In the genomic region with DNA sequence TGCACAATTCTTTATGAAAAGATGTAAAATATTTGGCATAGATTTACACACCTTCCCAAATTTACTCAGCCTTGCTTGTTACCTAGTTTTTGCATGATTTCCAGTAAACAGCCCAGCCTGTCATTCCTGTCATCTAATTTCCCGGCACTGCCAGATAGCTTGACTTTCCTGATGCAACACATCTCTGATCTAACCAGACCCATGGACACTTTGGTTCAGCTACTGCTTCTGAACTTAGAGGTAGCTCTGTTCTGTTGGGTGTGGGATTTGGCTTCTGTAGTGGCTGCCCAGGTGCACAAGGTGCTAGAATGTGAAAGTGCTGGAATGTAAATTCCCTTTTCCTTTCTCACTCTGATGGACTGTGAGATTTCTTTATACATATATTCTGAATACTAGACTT, we compare ENCODE assay signal across 23 cellular contexts.
"Had no signal": no experiment of that assay in that cellular context is flagged by ENCODE, and none has a peak within 500 bp of the region (broad histone marks: within the 10 kb centered on the region; RNA-seq: fewer than 3 reads in every experiment).

No MANE protein-coding gene starts in this region.

- H3K4me1 ChIP-seq: stomach, suprapubic skin, testis, thyroid gland, tibial artery, tibial nerve, transverse colon, upper lobe of left lung, upper lobe of right lung, uterus, vagina had no signal

- H3K9me3 ChIP-seq: suprapubic skin, testis, thoracic aorta, thyroid gland, tibial artery, tibial nerve, upper lobe of left lung, upper lobe of right lung, uterus, vagina had no signal

- H3K27me3 ChIP-seq: stomach, suprapubic skin, testis, thyroid gland, tibial artery, tibial nerve, transverse colon, upper lobe of left lung, upper lobe of right lung, uterus, vagina had no signal

- H3K4me3 ChIP-seq: stomach, suprapubic skin, testis, thoracic aorta, thyroid gland, tibial artery, tibial nerve, transverse colon, upper lobe of left lung, upper lobe of right lung, uterus, vagina had no signal

- DNase-seq: stimulated activated CD4-positive, alpha-beta T cell treated with anti-CD3 and anti-CD28 coated beads, Interleukin-2, amount 100 ng/mL, for 48 hours; stimulated activated CD4-positive, alpha-beta T cell treated with anti-CD3 and anti-CD28 coated beads, Interleukin-4, amount 100 ng/mL, for 1 hour; stimulated activated CD4-positive, alpha-beta T cell treated with anti-CD3 and anti-CD28 coated beads, Interleukin-4, amount 100 ng/mL, for 24 hours; stimulated activated CD4-positive, alpha-beta T cell treated with anti-CD3 and anti-CD28 coated beads, Interleukin-4, amount 100 ng/mL, for 4 hours; stimulated activated CD8-positive, alpha-beta memory T cell treated with anti-CD3 and anti-CD28 coated beads, Interleukin-4, amount 100 ng/mL, for 48 hours; stimulated activated naive B cell treated with anti-CD40 and anti-IgM and Interleukin-4, amounts not matched to agents 10 μg/mL and 1 μg/mL and 100 μg/mL, for 72 hours; stimulated activated naive CD4-positive, alpha-beta T cell; stimulated activated naive CD4-positive, alpha-beta T cell treated with Interleukin-2 at 50 U/mL for 16 hours; stimulated activated naive CD8-positive, alpha-beta T cell treated with anti-CD3 and anti-CD28 coated beads, Interleukin-15, amount 100 ng/mL, for 72 hours; stimulated activated naive CD8-positive, alpha-beta T cell treated with anti-CD3 and anti-CD28 coated beads, Interleukin-15, Interleukin-2, amounts not matched to agents 100 U/mL and 50 U/mL, for 24 hours; stomach; substantia nigra; testis; thyroid gland; tibial artery; transverse colon; upper lobe of left lung; upper lobe of right lung; uterus had no signal

- H3K27ac ChIP-seq: stomach, suprapubic skin, testis, thoracic aorta, thyroid gland, tibial artery, tibial nerve, transverse colon, upper lobe of left lung, upper lobe of right lung, uterus, vagina had no signal

- H3K36me3 ChIP-seq: stomach, suprapubic skin, thoracic aorta, thyroid gland, tibial artery, tibial nerve, transverse colon, upper lobe of left lung, upper lobe of right lung, uterus, vagina had no signal
